In the genomic region with DNA sequence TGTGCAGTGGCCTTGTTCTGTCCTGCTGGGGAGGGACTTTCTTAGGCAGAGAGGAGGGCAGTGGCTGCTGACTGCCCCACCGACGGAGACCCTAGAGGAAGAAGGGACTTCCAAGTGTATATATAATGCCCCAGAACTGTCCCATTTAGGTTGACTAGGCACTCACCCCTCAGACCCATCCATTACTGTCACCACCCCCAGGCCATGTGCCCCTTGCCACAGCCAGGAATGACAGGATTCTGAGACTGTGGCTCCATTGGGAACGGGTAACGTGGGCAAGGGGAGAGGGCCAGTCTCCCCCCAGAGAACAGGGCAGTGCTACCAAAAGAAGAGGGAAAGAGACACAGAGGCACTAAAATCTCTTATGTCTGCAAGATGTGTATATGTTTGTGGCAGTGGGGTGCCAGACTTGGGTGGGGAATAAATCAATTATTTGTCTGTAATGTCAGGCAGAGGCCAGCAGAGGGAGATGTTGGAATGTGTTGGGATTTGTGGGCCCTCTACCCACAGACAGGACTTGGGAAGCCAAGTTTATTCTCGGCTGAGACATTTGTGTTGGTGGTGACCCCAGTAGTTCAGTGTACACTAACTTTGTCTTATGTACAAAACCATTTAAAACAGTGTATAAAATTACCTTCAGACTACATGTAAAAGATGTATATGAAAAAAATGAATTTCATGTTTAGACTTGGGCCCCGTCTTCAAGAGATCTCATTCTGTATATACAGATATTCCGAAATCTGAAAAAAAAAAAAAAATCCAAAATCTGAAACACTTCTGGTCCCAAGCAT, we compare ENCODE assay signal across 8 cellular contexts. TPM values are rescaled to one million over a fixed set of nuclear protein-coding genes. Genes with fewer than 3 reads are reported as not detected.
A peak's percentile ranks its signal among the peaks of the same experiment; 100 is the strongest.
DNase-seq lines count a peak whose midpoint lies in the region; ATAC-seq and TF ChIP-seq lines count a peak whose summit lies in the region.

No MANE protein-coding gene starts in this region.

- no peaks in the 10 kb centered on the region for H4K20me1 ChIP-seq in HCT116 (ENCODE audit: insufficient read depth)

- no peak overlapping the region for H3K9ac ChIP-seq in HCT116 (ENCODE audit: low read length)

- no peaks in the 10 kb centered on the region for H3K27me3 Mint-ChIP-seq in activated naive CD8-positive, alpha-beta T cell treated with anti-CD3 and anti-CD28 coated beads for 36 hours

- no peaks in the 10 kb centered on the region for H3K9me3 Mint-ChIP-seq in activated naive CD8-positive, alpha-beta T cell treated with anti-CD3 and anti-CD28 coated beads for 36 hours

- H3K36me3 ChIP-seq in HCT116 (ENCODE audit: control insufficient read depth in 1 of 2, insufficient read depth in 2 of 2, low read length in 2 of 2): no peaks in the 10 kb centered on the region
- no peaks in the 10 kb centered on the region for H3K36me3 ChIP-seq in heart left ventricle

- no peaks in the 10 kb centered on the region for H3K9me2 ChIP-seq in HCT116 (ENCODE audit: insufficient read depth)

- peak; percentile 6 for DNase-seq in activated T-cell treated with anti-CD3 and anti-CD28 coated beads for 1 hour (ENCODE audit: low read depth)
- DNase-seq in activated T-cell treated with anti-CD3 and anti-CD28 coated beads, Interleukin-2, amount 50 U/mL, for 1 hour: no peak
- peak; percentile 52 for DNase-seq in HCT116 (ENCODE audit: low read depth, low spot score)
- DNase-seq in NCI-H2196 treated with DMSO at 0.1 percent for 48 hours (lab: John Stamatoyannopoulos, UW; ENCODE audit: unreplicated experiment): peak; percentile 57
- peak; percentile 18 for DNase-seq in activated naive CD8-positive, alpha-beta T cell treated with anti-CD3 and anti-CD28 coated beads for 36 hours
- peak in 3 of 5 donors; percentile 28 to 55 (median 49) for DNase-seq in heart left ventricle
- peak; percentile 43 for DNase-seq in putamen (ENCODE audit: low spot score)

- no peaks in the 10 kb centered on the region for H3K36me3 Mint-ChIP-seq in activated naive CD8-positive, alpha-beta T cell treated with anti-CD3 and anti-CD28 coated beads for 36 hours

- H3K4me1 ChIP-seq in HCT116 (ENCODE audit: control insufficient read depth in 1 of 2, insufficient read depth in 2 of 2, low read length in 2 of 2): no peaks in the 10 kb centered on the region
- H3K4me1 ChIP-seq in heart left ventricle: peaks cover 0 to 11% (median 6%) of the 10 kb centered on the region in 12 donors

- WGBS in heart left ventricle, 4 donors: 73 to 77% (median 75%) methylated on average over 7 of the region's 7 CpGs

- H3K4me1 Mint-ChIP-seq in activated naive CD8-positive, alpha-beta T cell treated with anti-CD3 and anti-CD28 coated beads for 36 hours: no peaks in the 10 kb centered on the region

- H3K4me3 ChIP-seq in HCT116 (replicated peaks in 1 of 2; ENCODE audit: low read depth in 1 of 2, low read length in 2 of 2): no peak overlapping the region
- H3K4me3 ChIP-seq in heart left ventricle: no peak overlapping the region

- RAD21 ChIA-PET in HCT116 (lab: Charles Lee; ENCODE audit: low non-redundant PET in 1 of 2, low total read pairs in 2 of 2, uncharacterized antibody in 2 of 2, unreplicated experiment in 2 of 2): no interaction called here

- no peaks in the 10 kb centered on the region for H3K9me3 ChIP-seq in HCT116 (ENCODE audit: control insufficient read depth in 1 of 2, insufficient read depth in 1 of 2, low read depth in 1 of 2, low read length in 2 of 2)
- H3K9me3 ChIP-seq in heart left ventricle: peaks cover 0 to 5% (median 0%) of the 10 kb centered on the region in 12 donors

- TF ChIP-seq POLR2A in HCT116 (IDR thresholded peaks at IDR 0.05; ENCODE audit: borderline replicate concordance, extremely low read depth, insufficient read depth, insufficient read length) (no peak), heart left ventricle (IDR thresholded peaks at IDR 0.05) (no peak)

- POLR2A ChIA-PET in HCT116 (lab: Charles Lee): no interaction called here

- H3K27me3 ChIP-seq in HCT116 (ENCODE audit: insufficient read depth, low read length) (no peaks in the 10 kb centered on the region), heart left ventricle (no peaks in the 10 kb centered on the region)

- no peaks in the 10 kb centered on the region for H3K79me2 ChIP-seq in HCT116 (ENCODE audit: insufficient read depth, low read length)

- peak; percentile 62 to 95 (median 82) for TF ChIP-seq CTCF in HCT116 (IDR thresholded peaks at IDR 0.05 in 2 of 3, conservative IDR thresholded peaks at IDR 0.05 in 1 of 3; ENCODE audit: borderline replicate concordance in 1 of 3, insufficient read depth in 1 of 3, low read depth in 2 of 3, low read length in 2 of 3)
- TF ChIP-seq CTCF in heart left ventricle (IDR thresholded peaks at IDR 0.05): peak; percentile 60 to 85 (median 79)

- no peak overlapping the region for H3K27ac Mint-ChIP-seq in activated naive CD8-positive, alpha-beta T cell treated with anti-CD3 and anti-CD28 coated beads for 36 hours

- ATAC-seq in HCT116 (peak; percentile 90), heart left ventricle (peak; percentile 32 to 78 (median 68)), GM19397 (IDR thresholded peaks at IDR 0.05; ENCODE audit: unreplicated experiment) (no peak)

- TF ChIP-seq RAD21 in HCT116 (IDR thresholded peaks at IDR 0.05; ENCODE audit: low read depth): peak; percentile 96

- no peak overlapping the region for H2AFZ ChIP-seq in HCT116 (ENCODE audit: low read depth, low read length, poor library complexity, severe bottlenecking)

- H3K27ac ChIP-seq in HCT116 (ENCODE audit: low read depth, low read length): no peak overlapping the region
- H3K27ac ChIP-seq in heart left ventricle: no peak overlapping the region

- BruUV-seq in HCT116 (replicated peaks; lab: Mats Ljungman, UMichigan): no TSS peak

- no peak overlapping the region for H3K4me3 Mint-ChIP-seq in activated naive CD8-positive, alpha-beta T cell treated with anti-CD3 and anti-CD28 coated beads for 36 hours

- CTCF ChIA-PET in HCT116 (lab: Charles Lee): interaction anchor here (2.0 to 3.0 kb wide), 2 partner anchors 68 to 69 kb away, joined by 10 to 16 read pairs; no protein-coding TSS in a partner anchor

- intact Hi-C loops in HCT116 (cut with micrococcal nuclease) (loop anchor here (1.0 kb wide), 2 partner anchors 69 to 253 kb away; no protein-coding TSS in a partner anchor), heart left ventricle (cut with DNase I) (loop anchor here (1.0 to 10.0 kb wide), 11 partner anchors 69 to 257 kb away; partner anchors contain the start of gene STEAP3 (in 1 of the 10))

- no peak overlapping the region for H3K4me2 ChIP-seq in HCT116 (ENCODE audit: low read length)

TF ChIP-seq in HCT116, 20 proteins besides CTCF, POLR2A, EP300 and RAD21 (continues in another document):
- TF ChIP-seq FOSL1 (IDR thresholded peaks at IDR 0.05; ENCODE audit: low read depth): no peak
- TF ChIP-seq SP1 (IDR thresholded peaks at IDR 0.05; ENCODE audit: low read depth): no peak
- TF ChIP-seq ZBTB33 (IDR thresholded peaks at IDR 0.05; ENCODE audit: extremely low read depth, insufficient replicate concordance, low read length): no peak
- TF ChIP-seq EGR1 (IDR thresholded peaks at IDR 0.05; ENCODE audit: low read depth): no peak
- no peak for TF ChIP-seq MAX (IDR thresholded peaks at IDR 0.05)
- no peak for TF ChIP-seq CEBPB (IDR thresholded peaks at IDR 0.05; ENCODE audit: low read depth)
- TF ChIP-seq ATF3 (IDR thresholded peaks at IDR 0.05): no peak
- TF ChIP-seq TCF7L2 (IDR thresholded peaks at IDR 0.05; ENCODE audit: borderline replicate concordance, extremely low read depth, insufficient read depth, insufficient read length): no peak
- TF ChIP-seq POLR2AphosphoS5 (IDR thresholded peaks at IDR 0.05; ENCODE audit: low read depth, low read length): no peak
- TF ChIP-seq SIN3A (IDR thresholded peaks at IDR 0.05; ENCODE audit: low read depth): no peak
- TF ChIP-seq EZH2phosphoT487 (IDR thresholded peaks at IDR 0.05; ENCODE audit: borderline replicate concordance): no peak
- no peak for TF ChIP-seq YY1 (IDR thresholded peaks at IDR 0.05; ENCODE audit: extremely low read depth, insufficient replicate concordance, low read depth, low read length)

RNA-seq across cellular contexts. Expression of gene TMEM37, which starts 24.0 kb away (rescaled TPM):
- 2.3 TPM for total RNA-seq in HCT116 (2021; ENCODE audit: unreplicated experiment)
- 1.2 and 1.5 TPM in 2 replicates for polyA plus RNA-seq in HCT116 (2012)
- total RNA-seq in activated naive CD8-positive, alpha-beta T cell treated with anti-CD3 and anti-CD28 coated beads for 36 hours: not detected
- 10 to 100 TPM in 2 of 9 donors, 1 to 10 TPM in 6, under 1 TPM in 1; 0.81 to 24.6 (median 1.7) TPM for total RNA-seq in heart left ventricle
- under 1 TPM; 0.75 to 0.88 TPM for polyA plus RNA-seq in heart left ventricle

RNA-seq across cellular contexts. Expression of gene DBI, which starts 40.8 kb away (rescaled TPM):
- total RNA-seq in HCT116 (2021; ENCODE audit: unreplicated experiment): 129 TPM
- polyA plus RNA-seq in HCT116 (2012): 195 and 243 TPM in 2 replicates
- total RNA-seq in activated naive CD8-positive, alpha-beta T cell treated with anti-CD3 and anti-CD28 coated beads for 36 hours: 100 to 1,000 TPM; 162 to 182 TPM
- 100 to 1,000 TPM; 208 to 502 (median 273) TPM for total RNA-seq in heart left ventricle
- 100 to 1,000 TPM; 520 to 868 TPM for polyA plus RNA-seq in heart left ventricle

RNA-seq across cellular contexts. Expression of gene C2orf76, which starts 41.0 kb away (rescaled TPM):
- total RNA-seq in HCT116 (2021; ENCODE audit: unreplicated experiment) (10.5 TPM), heart left ventricle (10 to 100 TPM in 1 of 9 donors, 1 to 10 TPM in 8; 1.7 to 11.8 (median 8.8) TPM)
- polyA plus RNA-seq in HCT116 (2012): 5.5 and 7.3 TPM in 2 replicates
- total RNA-seq in activated naive CD8-positive, alpha-beta T cell treated with anti-CD3 and anti-CD28 coated beads for 36 hours: 10 to 100 TPM; 12.3 to 15.6 TPM
- polyA plus RNA-seq in heart left ventricle: 10 to 100 TPM; 11.3 to 13.8 TPM
